In the genomic region with DNA sequence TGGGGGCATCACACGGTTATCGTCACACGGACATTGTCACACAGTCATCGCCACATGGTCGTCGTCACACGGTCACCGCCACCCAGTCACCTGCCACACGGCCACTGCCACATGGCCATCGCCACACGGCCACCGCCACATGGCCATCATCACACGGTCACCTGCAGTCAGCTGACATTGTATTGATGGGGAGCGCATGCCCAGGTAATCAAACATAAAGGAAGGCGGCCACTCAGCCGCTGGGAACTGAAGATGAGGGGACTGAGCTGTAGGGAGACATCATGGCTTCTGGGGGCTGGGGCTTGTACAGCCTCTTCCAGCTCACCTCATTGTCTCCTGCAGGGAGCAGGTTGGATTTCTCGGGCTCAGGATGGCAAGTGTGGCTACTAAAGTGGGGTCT, we compare ENCODE assay signal across 24 cellular contexts. TPM values are rescaled to one million over a fixed set of nuclear protein-coding genes. Genes with fewer than 3 reads are reported as not detected.
A peak's percentile ranks its signal among the peaks of the same experiment; 100 is the strongest.
DNase-seq lines count a peak whose midpoint lies in the region; ATAC-seq lines count a peak whose summit lies in the region.
"Had no signal": no experiment of that assay in that cellular context is flagged by ENCODE, and none has a peak within 500 bp of the region (broad histone marks: within the 10 kb centered on the region; RNA-seq: fewer than 3 reads in every experiment).

No MANE protein-coding gene starts in this region.

- H3K4me1 Mint-ChIP-seq in activated T-cell treated with anti-CD3 and anti-CD28 coated beads, Interleukin-2, amount 50 U/mL, for 24 hours (ENCODE audit: low read depth) = no peaks in the 10 kb centered on the region
- no peaks in the 10 kb centered on the region for H3K4me1 Mint-ChIP-seq in effector memory CD8-positive, alpha-beta T cell (ENCODE audit: low read depth in 2 of 2)
- H3K4me1 Mint-ChIP-seq: activated CD4-positive, alpha-beta T cell treated with anti-CD3 and anti-CD28 coated beads, Interleukin-2, amount 10 ng/mL, durations not matched to agents 7 days and 5 days; activated T-helper 17 cell treated with anti-CD3 and anti-CD28 coated beads, Interleukin-2, amount 50 U/mL, for 72 hours; CD4-positive, alpha-beta memory T cell; central memory CD8-positive, alpha-beta T cell; naive thymus-derived CD8-positive, alpha-beta T cell had no signal

- DNase-seq in activated T-cell treated with anti-CD3 and anti-CD28 coated beads, Interleukin-2, amount 50 U/mL, for 24 hours = peak; percentile 16
- no peak for DNase-seq in activated T-cell treated with anti-CD3 and anti-CD28 coated beads for 4 hours
- DNase-seq in ecto neural progenitor cell (ENCODE audit: low spot score) = peak; percentile 34
- DNase-seq in mesenteric fat pad (ENCODE audit: low spot score) = peak; percentile 72
- DNase-seq in ureter (ENCODE audit: low spot score) = peak; percentile 32
- no peak for DNase-seq in activated CD4-positive, alpha-beta T cell treated with anti-CD3 and anti-CD28 coated beads, Interleukin-2, amount 50 U/mL, for 48 hours
- no peak for DNase-seq in effector memory CD8-positive, alpha-beta T cell
- DNase-seq in activated CD4-positive, alpha-beta T cell treated with anti-CD3 and anti-CD28 coated beads, Interleukin-2, amount 50 U/mL, for 4 hours = no peak
- DNase-seq: activated CD4-positive, alpha-beta T cell treated with anti-CD3 and anti-CD28 coated beads, Interleukin-2, amount 10 ng/mL, durations not matched to agents 7 days and 5 days; CD4-positive, alpha-beta memory T cell; DMS 273 treated with DMSO at 0.1 percent for 48 hours; naive thymus-derived CD8-positive, alpha-beta T cell; NCI-H1092; NCI-H187; NCI-H524; PC-9; retina; SHP77 treated with DMSO at 0.1 percent for 48 hours; stimulated activated CD4-positive, alpha-beta T cell treated with anti-CD3 and anti-CD28 coated beads, Interleukin-2, amount 100 ng/mL, for 48 hours had no signal

- peaks cover 17% of the 10 kb centered on the region for H3K27me3 Mint-ChIP-seq in activated T-cell treated with anti-CD3 and anti-CD28 coated beads, Interleukin-2, amount 50 U/mL, for 24 hours
- H3K27me3 Mint-ChIP-seq in effector memory CD8-positive, alpha-beta T cell = peaks cover 32 to 70% of the 10 kb centered on the region in 2 donors
- H3K27me3 Mint-ChIP-seq: activated CD4-positive, alpha-beta T cell treated with anti-CD3 and anti-CD28 coated beads, Interleukin-2, amount 10 ng/mL, durations not matched to agents 7 days and 5 days had no signal

- H3K4me3 Mint-ChIP-seq in activated T-cell treated with anti-CD3 and anti-CD28 coated beads, Interleukin-2, amount 50 U/mL, for 24 hours = no peak overlapping the region
- H3K4me3 Mint-ChIP-seq in effector memory CD8-positive, alpha-beta T cell = no peak overlapping the region
- H3K4me3 Mint-ChIP-seq: activated CD4-positive, alpha-beta T cell treated with anti-CD3 and anti-CD28 coated beads, Interleukin-2, amount 10 ng/mL, durations not matched to agents 7 days and 5 days; activated naive CD8-positive, alpha-beta T cell; activated T-helper 17 cell treated with anti-CD3 and anti-CD28 coated beads, Interleukin-2, amount 50 U/mL, for 72 hours; CD4-positive, alpha-beta memory T cell; central memory CD8-positive, alpha-beta T cell; naive thymus-derived CD8-positive, alpha-beta T cell; T-helper 2 cell treated with Interferon-gamma antibody and Interleukin-4, amounts not matched to agents 5 μg/mL and 100 μg/mL, for 36 hours had no signal

- H3K9me3 Mint-ChIP-seq in activated T-cell treated with anti-CD3 and anti-CD28 coated beads, Interleukin-2, amount 50 U/mL, for 24 hours = no peaks in the 10 kb centered on the region
- no peaks in the 10 kb centered on the region for H3K9me3 Mint-ChIP-seq in effector memory CD8-positive, alpha-beta T cell
- H3K9me3 Mint-ChIP-seq: activated CD4-positive, alpha-beta T cell treated with anti-CD3 and anti-CD28 coated beads, Interleukin-2, amount 10 ng/mL, durations not matched to agents 7 days and 5 days; activated T-helper 17 cell treated with anti-CD3 and anti-CD28 coated beads, Interleukin-2, amount 50 U/mL, for 72 hours; CD4-positive, alpha-beta memory T cell; central memory CD8-positive, alpha-beta T cell; naive thymus-derived CD8-positive, alpha-beta T cell; T-helper 2 cell treated with Interferon-gamma antibody and Interleukin-4, amounts not matched to agents 5 μg/mL and 100 μg/mL, for 36 hours had no signal

- H3K27ac Mint-ChIP-seq in activated T-cell treated with anti-CD3 and anti-CD28 coated beads, Interleukin-2, amount 50 U/mL, for 24 hours = no peak overlapping the region
- no peak overlapping the region for H3K27ac Mint-ChIP-seq in effector memory CD8-positive, alpha-beta T cell
- H3K27ac Mint-ChIP-seq: activated CD4-positive, alpha-beta T cell treated with anti-CD3 and anti-CD28 coated beads, Interleukin-2, amount 10 ng/mL, durations not matched to agents 7 days and 5 days; activated naive CD8-positive, alpha-beta T cell; activated T-helper 17 cell treated with anti-CD3 and anti-CD28 coated beads, Interleukin-2, amount 50 U/mL, for 72 hours; T-helper 2 cell treated with Interferon-gamma antibody and Interleukin-4, amounts not matched to agents 5 μg/mL and 100 μg/mL, for 36 hours had no signal

- ATAC-seq in effector memory CD8-positive, alpha-beta T cell (replicated peaks) = no peak
- ATAC-seq: activated T-helper 17 cell treated with anti-CD3 and anti-CD28 coated beads, Interleukin-2, amount 50 U/mL, for 72 hours; gastroesophageal sphincter; naive thymus-derived CD8-positive, alpha-beta T cell had no signal

- no peaks in the 10 kb centered on the region for H3K36me3 Mint-ChIP-seq in activated T-cell treated with anti-CD3 and anti-CD28 coated beads, Interleukin-2, amount 50 U/mL, for 24 hours (ENCODE audit: low read depth)
- H3K36me3 Mint-ChIP-seq in effector memory CD8-positive, alpha-beta T cell (ENCODE audit: insufficient read depth) = peaks cover 4% of the 10 kb centered on the region
- H3K36me3 Mint-ChIP-seq: activated naive CD8-positive, alpha-beta T cell; CD4-positive, alpha-beta memory T cell had no signal

RNA-seq across cellular contexts. Expression of gene MRPL36, which starts 49.2 kb away (rescaled TPM):
- total RNA-seq in mesenteric fat pad (50.4 TPM), ureter (33.2 TPM)

RNA-seq across cellular contexts. Expression of gene NDUFS6, which starts 50.7 kb away (rescaled TPM):
- 26.4 TPM for total RNA-seq in mesenteric fat pad
- total RNA-seq in ureter = 22.9 TPM

Comparison
In these comparisons a context has a peak if more than half of its experiments do, and no peak if none do; other contexts are left out.
1. DNase-seq: peak in activated T-cell treated with anti-CD3 and anti-CD28 coated beads, Interleukin-2, amount 50 U/mL, for 24 hours (single experiment), ecto neural progenitor cell (single experiment), mesenteric fat pad (single experiment) and ureter (single experiment); none in activated T-cell treated with anti-CD3 and anti-CD28 coated beads for 4 hours (single experiment), activated CD4-positive, alpha-beta T cell treated with anti-CD3 and anti-CD28 coated beads, Interleukin-2, amount 50 U/mL, for 48 hours (0 of 2), effector memory CD8-positive, alpha-beta T cell (0 of 3) and activated CD4-positive, alpha-beta T cell treated with anti-CD3 and anti-CD28 coated beads, Interleukin-2, amount 50 U/mL, for 4 hours (0 of 2).